ENCODE assay signal across 25 cellular contexts in genomic region chr14:91095178-91095577, GRCh38.
"Had no signal": no experiment of that assay in that cellular context is flagged by ENCODE, and none has a peak within 500 bp of the region (broad histone marks: within the 10 kb centered on the region; RNA-seq: fewer than 3 reads in every experiment).

No MANE protein-coding gene starts in this region.

- FAIRE-seq: kidney, pancreas, urothelium cell line had no signal

- H3K79me2 ChIP-seq: hepatocyte had no signal

- DNase-seq: effector CD4-positive, alpha-beta T cell; endodermal cell; foreskin fibroblast; heart left ventricle; kidney; naive thymus-derived CD4-positive, alpha-beta T cell; occipital lobe; pancreas; right lobe of liver; spleen; stimulated activated CD4-positive, alpha-beta T cell treated with anti-CD3 and anti-CD28 coated beads, Interleukin-4, amount 100 ng/mL, for 4 hours; stimulated activated naive CD8-positive, alpha-beta T cell treated with anti-CD3 and anti-CD28 coated beads, Interleukin-15, Interleukin-2, amounts not matched to agents 100 U/mL and 50 U/mL, for 24 hours; substantia nigra; upper lobe of left lung had no signal

- H3K4me3 ChIP-seq: coronary artery, gastroesophageal sphincter, heart left ventricle, hepatocyte, lung, pancreas, right lobe of liver, spleen, thoracic aorta, tibial nerve, upper lobe of left lung had no signal

- H3K4me1 ChIP-seq: heart left ventricle, pancreas, right lobe of liver, spleen, tibial nerve, upper lobe of left lung had no signal

- ATAC-seq: esophagus mucosa; gastroesophageal sphincter; heart left ventricle; left lobe of liver; naive thymus-derived CD4-positive, alpha-beta T cell; pancreas; right lobe of liver; stimulated activated memory B cell treated with anti-CD40 and anti-IgM and Interleukin-4, amounts not matched to agents 10 μg/mL and 1 μg/mL and 100 μg/mL, for 72 hours; stimulated activated naive CD8-positive, alpha-beta T cell treated with anti-CD3 and anti-CD28 coated beads, Interleukin-15, Interleukin-2, amounts not matched to agents 100 U/mL and 50 U/mL, for 24 hours had no signal

- H3K4me2 ChIP-seq: hepatocyte had no signal

- H3K9me3 ChIP-seq: gastroesophageal sphincter, heart left ventricle, pancreas, right lobe of liver, spleen, thoracic aorta, tibial nerve, upper lobe of left lung had no signal

- H2AFZ ChIP-seq: hepatocyte had no signal

- H3K36me3 ChIP-seq: gastroesophageal sphincter, heart left ventricle, pancreas, right lobe of liver, spleen, thoracic aorta, tibial nerve, upper lobe of left lung had no signal

- H3K27ac ChIP-seq: coronary artery, epithelial cell of prostate, gastroesophageal sphincter, heart left ventricle, hepatocyte, pancreas, right lobe of liver, spleen, thoracic aorta, tibial nerve, upper lobe of left lung had no signal

- H3K27me3 ChIP-seq: gastroesophageal sphincter, heart left ventricle, hepatocyte, pancreas, right lobe of liver, spleen, tibial nerve, upper lobe of left lung had no signal
